In the genomic region with DNA sequence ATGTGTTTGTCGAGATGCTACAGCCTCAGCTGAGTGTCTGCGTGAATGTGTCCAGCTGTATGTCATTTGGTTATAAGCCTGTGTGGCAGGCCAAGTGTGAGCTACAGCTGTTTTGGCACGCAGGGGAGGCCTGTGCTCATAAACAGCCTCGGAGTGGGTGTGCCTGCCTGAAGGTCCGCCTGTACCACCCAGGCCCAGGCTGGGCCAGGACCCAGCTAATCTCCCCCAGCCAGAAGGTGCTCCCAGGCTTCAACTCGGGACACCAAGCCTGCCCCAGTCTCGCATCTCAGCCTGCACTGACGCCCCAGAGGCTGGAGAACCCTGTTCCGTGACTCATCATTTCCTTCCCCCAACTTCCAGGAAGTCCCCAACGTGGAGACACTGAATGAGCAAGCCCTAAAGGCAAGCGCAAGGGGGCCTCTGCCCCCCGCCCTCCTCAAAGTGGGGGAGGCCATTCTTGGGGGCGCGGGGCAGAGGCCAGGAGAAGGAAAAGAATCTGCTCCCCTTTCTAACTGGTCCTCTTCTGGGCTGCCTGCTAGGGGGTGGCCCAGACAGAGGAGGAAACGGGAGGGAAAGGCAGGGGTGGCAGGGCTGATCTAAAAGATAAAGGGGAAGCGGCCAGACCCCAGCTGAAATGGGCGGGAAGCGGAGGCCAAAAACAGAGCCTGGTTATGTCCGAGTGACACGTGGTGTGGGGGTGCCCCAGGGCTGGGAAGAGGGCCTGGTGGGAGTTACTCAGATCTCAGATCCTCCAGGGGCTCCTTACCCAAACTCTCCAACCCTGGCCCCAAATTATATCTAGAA, we compare ENCODE assay signal across 8 cellular contexts. TPM values are rescaled to one million over a fixed set of nuclear protein-coding genes. Genes with fewer than 3 reads are reported as not detected.
A peak's percentile ranks its signal among the peaks of the same experiment; 100 is the strongest.
DNase-seq lines count a peak whose midpoint lies in the region; ATAC-seq, FAIRE-seq and TF ChIP-seq lines count a peak whose summit lies in the region.

No MANE protein-coding gene starts in this region.

- no peaks in the 10 kb centered on the region for H3K27me3 Mint-ChIP-seq in activated naive CD8-positive, alpha-beta T cell treated with anti-CD3 and anti-CD28 coated beads, Interleukin-2, amount 10 ng/mL, durations not matched to agents 7 days and 5 days

- no peak for TF ChIP-seq CTCF in retinal pigment epithelial cell (conservative IDR thresholded peaks at IDR 0.05; ENCODE audit: low read depth, low read length)

- intact Hi-C loops in left ventricle myocardium superior (cut with micrococcal nuclease), result no loop called here

- H3K4me3 Mint-ChIP-seq in activated naive CD8-positive, alpha-beta T cell treated with anti-CD3 and anti-CD28 coated beads, Interleukin-2, amount 10 ng/mL, durations not matched to agents 7 days and 5 days, result peak overlapping the region; percentile 91

- peaks cover 44% of the 10 kb centered on the region for H3K36me3 Mint-ChIP-seq in activated naive CD8-positive, alpha-beta T cell treated with anti-CD3 and anti-CD28 coated beads, Interleukin-2, amount 10 ng/mL, durations not matched to agents 7 days and 5 days

- H3K4me3 ChIP-seq in retinal pigment epithelial cell (ENCODE audit: low read length), result peak overlapping the region; percentile 70

- H3K9me3 Mint-ChIP-seq in activated naive CD8-positive, alpha-beta T cell treated with anti-CD3 and anti-CD28 coated beads, Interleukin-2, amount 10 ng/mL, durations not matched to agents 7 days and 5 days, result no peaks in the 10 kb centered on the region

- H3K27ac Mint-ChIP-seq in activated naive CD8-positive, alpha-beta T cell treated with anti-CD3 and anti-CD28 coated beads, Interleukin-2, amount 10 ng/mL, durations not matched to agents 7 days and 5 days, result peak overlapping the region; percentile 92

- ATAC-seq in activated naive CD8-positive, alpha-beta T cell treated with anti-CD3 and anti-CD28 coated beads, Interleukin-2, amount 10 ng/mL, durations not matched to agents 7 days and 5 days (ENCODE audit: low read depth), result peak; percentile 58
- ATAC-seq in left ventricle myocardium superior, result peak; percentile 50
- no peak for ATAC-seq in HG03139 (IDR thresholded peaks at IDR 0.05; ENCODE audit: unreplicated experiment)

- in situ Hi-C loops in KBM-7 (cut with MboI; ENCODE audit: low pct_unique_long_range_greater_than_20kb, low sequenced_read_pairs), result no loop called here

- no peak for DNase-seq in GM18507 (ENCODE audit: extremely low spot score, insufficient read length, low read depth)
- DNase-seq in KBM-7, result peak; percentile 94
- peak; percentile 89 for DNase-seq in SW480 (ENCODE audit: low spot score)
- DNase-seq in activated naive CD8-positive, alpha-beta T cell treated with anti-CD3 and anti-CD28 coated beads, Interleukin-2, amount 10 ng/mL, durations not matched to agents 7 days and 5 days, result peak; percentile 79
- DNase-seq in left ventricle myocardium superior, result peak; percentile 75
- peak; percentile 64 for DNase-seq in retinal pigment epithelial cell (ENCODE audit: low read depth)
- no peak for DNase-seq in NCI-H128 (lab: John Stamatoyannopoulos, UW; ENCODE audit: unreplicated experiment)

- FAIRE-seq in GM18507 (lab: Jason Lieb, UNC), result peak; percentile 72

- POLR2A ChIA-PET in activated naive CD8-positive, alpha-beta T cell treated with anti-CD3 and anti-CD28 coated beads, Interleukin-2, amount 10 ng/mL, durations not matched to agents 7 days and 5 days (lab: Charles Lee), result interaction anchor here (1.6 to 6.2 kb wide), 3 partner anchors 14 to 72 kb away, joined by 4 to 160 read pairs (median 7); no protein-coding TSS in a partner anchor

- H3K4me1 Mint-ChIP-seq in activated naive CD8-positive, alpha-beta T cell treated with anti-CD3 and anti-CD28 coated beads, Interleukin-2, amount 10 ng/mL, durations not matched to agents 7 days and 5 days, result peaks cover 58% of the 10 kb centered on the region

RNA-seq across cellular contexts. Expression of a gene that starts 2.0 kb away (rescaled TPM):
- total RNA-seq in activated naive CD8-positive, alpha-beta T cell treated with anti-CD3 and anti-CD28 coated beads, Interleukin-2, amount 10 ng/mL, durations not matched to agents 7 days and 5 days, result 100 to 1,000 TPM; 121 to 127 TPM
- total RNA-seq in left ventricle myocardium superior, result 6.9 TPM

RNA-seq across cellular contexts. Expression of a gene that starts 40.2 kb away (rescaled TPM):
- total RNA-seq in activated naive CD8-positive, alpha-beta T cell treated with anti-CD3 and anti-CD28 coated beads, Interleukin-2, amount 10 ng/mL, durations not matched to agents 7 days and 5 days, result 10 to 100 TPM; 79.2 to 87.5 TPM
- total RNA-seq in left ventricle myocardium superior, result 49.0 TPM

RNA-seq across cellular contexts. Expression of a gene that starts 40.6 kb away (rescaled TPM):
- 10 to 100 TPM; 17.8 to 18.1 TPM for total RNA-seq in activated naive CD8-positive, alpha-beta T cell treated with anti-CD3 and anti-CD28 coated beads, Interleukin-2, amount 10 ng/mL, durations not matched to agents 7 days and 5 days
- total RNA-seq in left ventricle myocardium superior, result 15.3 TPM

Comparison
In these comparisons a context has a peak if more than half of its experiments do, and no peak if none do; other contexts are left out.
1. DNase-seq: peak in KBM-7 (single experiment), SW480 (single experiment), activated naive CD8-positive, alpha-beta T cell treated with anti-CD3 and anti-CD28 coated beads, Interleukin-2, amount 10 ng/mL, durations not matched to agents 7 days and 5 days (single experiment), left ventricle myocardium superior (single experiment) and retinal pigment epithelial cell (single experiment); none in GM18507 (single experiment) and NCI-H128 (single experiment).
2. RNA of a gene that starts 2.0 kb away (total RNA-seq): 121 to 127 TPM in activated naive CD8-positive, alpha-beta T cell treated with anti-CD3 and anti-CD28 coated beads, Interleukin-2, amount 10 ng/mL, durations not matched to agents 7 days and 5 days; 6.9 TPM in left ventricle myocardium superior (single experiment); every median in the first group is over 10 times any median in the second.